ENCODE assay signal across 8 cellular contexts in genomic region chr1:214603819-214604252, GRCh38. TPM values are rescaled to one million over a fixed set of nuclear protein-coding genes. Genes with fewer than 3 reads are reported as not detected.
A peak's percentile ranks its signal among the peaks of the same experiment; 100 is the strongest.
DNase-seq lines count a peak whose midpoint lies in the region; ATAC-seq, FAIRE-seq and TF ChIP-seq lines count a peak whose summit lies in the region.

No MANE protein-coding gene starts in this region.

- H3K4me3 ChIP-seq in A673 (ENCODE audit: low read depth, low read length, poor library complexity, severe bottlenecking) (peak overlapping the region; percentile 76), SK-N-SH (ENCODE audit: low read depth in 2 of 2, low read length in 1 of 2) (peak overlapping the region; percentile 87 to 92), fibroblast of mammary gland (ENCODE audit: control insufficient read depth, low read depth, low read length) (peak overlapping the region; percentile 94), skeletal muscle cell (ENCODE audit: low read depth, low read length) (peak overlapping the region; percentile 56)

- H3K9ac ChIP-seq in SK-N-SH: peak overlapping the region; percentile 92

- TF ChIP-seq RAD21 in SK-N-SH (IDR thresholded peaks at IDR 0.05; ENCODE audit: low read length): no peak

- DNase-seq in A673 (ENCODE audit: low spot score): peak; percentile 15
- DNase-seq in GM18507 (ENCODE audit: extremely low spot score, insufficient read length, low read depth): no peak
- peak; percentile 60 for DNase-seq in SK-N-SH
- no peak for DNase-seq in fibroblast of mammary gland (ENCODE audit: low read depth)
- DNase-seq in skeletal muscle cell (ENCODE audit: low read depth): no peak
- no peak for DNase-seq in DMS79 treated with DMSO at 0.1 percent for 48 hours (lab: John Stamatoyannopoulos, UW)

- H3K4me2 ChIP-seq in SK-N-SH: peak overlapping the region; percentile 90

- no peaks in the 10 kb centered on the region for H3F3A ChIP-seq in SK-N-SH (replicated peaks; ENCODE audit: insufficient read depth)

- H3K9me3 ChIP-seq in A673 (ENCODE audit: low read depth, low read length, poor library complexity, severe bottlenecking) (no peaks in the 10 kb centered on the region), SK-N-SH (no peaks in the 10 kb centered on the region)

- no peak for TF ChIP-seq CTCF in A673 (conservative IDR thresholded peaks at IDR 0.05; ENCODE audit: low read depth, low read length)
- no peak for TF ChIP-seq CTCF in SK-N-SH (IDR thresholded peaks at IDR 0.05)
- TF ChIP-seq CTCF in fibroblast of mammary gland (conservative IDR thresholded peaks at IDR 0.05; ENCODE audit: control insufficient read depth, insufficient read depth, low read depth, low read length): no peak

- POLR2A ChIA-PET in A673 (lab: Charles Lee; ENCODE audit: low non-redundant PET): no interaction called here
- POLR2A ChIA-PET in SK-N-SH (lab: Yijun Ruan, JAX): no interaction called here

- peak overlapping the region; percentile 77 for H2AFZ ChIP-seq in SK-N-SH (ENCODE audit: low read depth)

- BruUV-seq in A673 (replicated peaks; lab: Mats Ljungman, UMichigan): no TSS peak

- no peaks in the 10 kb centered on the region for H4K20me1 ChIP-seq in SK-N-SH (ENCODE audit: insufficient read depth)

- no peaks in the 10 kb centered on the region for H3K9me2 ChIP-seq in SK-N-SH

- CTCF ChIA-PET in A673 (lab: Charles Lee) (no interaction called here), SK-N-SH (lab: Yijun Ruan, JAX) (interaction anchor here (2.5 kb wide), 1 partner anchor 271 kb away, joined by 10 read pairs; no protein-coding TSS in a partner anchor)

- ATAC-seq in GM18520 (IDR thresholded peaks at IDR 0.05; ENCODE audit: unreplicated experiment): no peak
- ATAC-seq in HG03565 (IDR thresholded peaks at IDR 0.05; ENCODE audit: unreplicated experiment): no peak

- TF ChIP-seq EP300 in SK-N-SH (IDR thresholded peaks at IDR 0.05; ENCODE audit: borderline replicate concordance in 1 of 2, low read depth in 1 of 2, low read length in 1 of 2): no peak

- H3K36me3 ChIP-seq in A673 (ENCODE audit: insufficient read depth, low read length, poor library complexity, severe bottlenecking) (peaks cover 15% of the 10 kb centered on the region), SK-N-SH (replicated peaks in 1 of 2; ENCODE audit: control insufficient read depth in 1 of 2, insufficient read depth in 2 of 2, low read length in 1 of 2) (no peaks in the 10 kb centered on the region)

- H3K27me3 ChIP-seq in A673 (replicated peaks; ENCODE audit: insufficient read depth, low read depth, low read length, poor library complexity) (no peaks in the 10 kb centered on the region), SK-N-SH (ENCODE audit: insufficient read depth) (no peaks in the 10 kb centered on the region)

- intact Hi-C loops in A673 (cut with micrococcal nuclease; ENCODE audit: unreplicated experiment): loop anchor here (5.0 kb wide), 2 partner anchors 272 to 342 kb away; no protein-coding TSS in a partner anchor

- H3K4me1 ChIP-seq in A673 (ENCODE audit: insufficient read depth, low read length, poor library complexity, severe bottlenecking) (peaks cover 17% of the 10 kb centered on the region), SK-N-SH (ENCODE audit: control insufficient read depth in 1 of 2, insufficient read depth in 2 of 2, low read depth in 1 of 2, low read length in 1 of 2) (peaks cover 0 to 16% of the 10 kb centered on the region in 2 experiments; a peak in 3 of 4 replicates)

- FAIRE-seq in GM18507 (lab: Jason Lieb, UNC): peak; percentile 5

- WGBS in SK-N-SH (ENCODE audit: low lambda C conversion rate): 5% methylated on average over 10 of the region's 11 CpGs

- peak overlapping the region; percentile 87 for H3K27ac ChIP-seq in A673 (ENCODE audit: low read depth, low read length, poor library complexity, severe bottlenecking)
- H3K27ac ChIP-seq in SK-N-SH (ENCODE audit: low read depth in 2 of 2, low read length in 1 of 2): peak overlapping the region; percentile 58 to 67; a peak in 3 of 4 replicates

- H3K79me2 ChIP-seq in SK-N-SH (ENCODE audit: insufficient read depth): peaks cover 58% of the 10 kb centered on the region

TF ChIP-seq in SK-N-SH, 30 proteins besides CTCF, POLR2A, EP300 and RAD21:
- TF ChIP-seq MXI1 (IDR thresholded peaks at IDR 0.05; ENCODE audit: low read depth, low read length) (0 out of 2 replicates have a peak, but pooled peaks have one; percentile 46), SIN3A (IDR thresholded peaks at IDR 0.05; ENCODE audit: borderline replicate concordance, low read depth, low read length) (0 out of 2 replicates have a peak, but pooled peaks have one; percentile 47), RXRA (IDR thresholded peaks at IDR 0.05; ENCODE audit: borderline replicate concordance, low read depth) (no peak), FOXM1 (IDR thresholded peaks at IDR 0.05; ENCODE audit: low read depth) (no peak)

RNA-seq across cellular contexts. Expression of gene CENPF, which starts 0.8 kb away (rescaled TPM):
- 273 and 281 TPM in 2 replicates for total RNA-seq in A673 (2021)
- polyA plus RNA-seq in SK-N-SH (2012; rRNA removed): 14.5 and 14.9 TPM in 2 replicates
- polyA plus RNA-seq in SK-N-SH (2012; cell fraction: cytosol; rRNA removed): 18.1 and 23.0 TPM in 2 replicates
- polyA plus RNA-seq in SK-N-SH (2012; cell fraction: nucleus; rRNA removed): 7.3 and 15.6 TPM in 2 replicates

RNA-seq across cellular contexts. Expression of gene PTPN14, which starts 52.4 kb away (rescaled TPM):
- total RNA-seq in A673 (2021): 103 and 114 TPM in 2 replicates
- 12.8 and 14.3 TPM in 2 replicates for polyA plus RNA-seq in SK-N-SH (2012; rRNA removed)
- polyA plus RNA-seq in SK-N-SH (2012; cell fraction: cytosol; rRNA removed): 11.9 and 13.3 TPM in 2 replicates
- polyA plus RNA-seq in SK-N-SH (2012; cell fraction: nucleus; rRNA removed): 14.0 and 17.8 TPM in 2 replicates

Comparison
In these comparisons a context has a peak if more than half of its experiments do, and no peak if none do; other contexts are left out.
1. DNase-seq: peak in A673 (single experiment) and SK-N-SH (single experiment); none in GM18507 (single experiment), fibroblast of mammary gland (single experiment), skeletal muscle cell (single experiment) and DMS79 treated with DMSO at 0.1 percent for 48 hours (single experiment).
2. Peak in every context shown above with its lines, with median percentiles within 50 percentile points of each other: H3K4me3 ChIP-seq.